19 cellular contexts compared by ENCODE assay signal in the genomic region with DNA sequence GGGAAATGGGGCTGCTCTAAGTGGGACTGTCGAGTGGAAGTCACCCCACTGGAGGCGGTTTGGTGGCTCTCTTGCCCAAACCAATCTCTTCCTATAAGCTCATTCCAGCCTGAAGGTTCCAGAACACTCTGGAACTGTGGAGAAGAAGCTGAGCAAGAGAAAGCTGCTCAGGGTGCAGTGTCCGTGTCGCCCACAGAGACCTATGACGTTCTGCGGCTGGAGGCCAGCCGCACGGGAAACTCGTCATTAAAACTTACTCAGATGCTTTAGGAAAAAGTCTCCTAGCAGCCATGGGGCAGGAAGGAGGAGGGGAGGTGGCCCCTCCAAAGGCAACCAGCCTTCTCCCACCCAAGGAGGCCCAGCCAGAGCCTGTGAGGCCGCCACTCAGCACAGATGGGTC.
"Had no signal": no experiment of that assay in that cellular context is flagged by ENCODE, and none has a peak within 500 bp of the region (broad histone marks: within the 10 kb centered on the region; RNA-seq: fewer than 3 reads in every experiment).

No MANE protein-coding gene starts in this region.

- H3K4me3 ChIP-seq: body of pancreas, cardiac muscle cell, left lung, upper lobe of right lung had no signal

- DNase-seq: activated B cell treated with CpG ODN at 0.5 μM for 24 hours; activated CD4-positive, alpha-beta T cell treated with anti-CD3 and anti-CD28 coated beads for 36 hours; activated CD4-positive, alpha-beta T cell treated with anti-CD3 and anti-CD28 coated beads, Interleukin-2, amount 50 U/mL, for 4 hours; activated naive CD4-positive, alpha-beta T cell treated with anti-CD3 and anti-CD28 coated beads, Interleukin-2, amount 10 ng/mL, durations not matched to agents 7 days and 5 days; activated naive CD8-positive, alpha-beta T cell treated with anti-CD3 and anti-CD28 coated beads, Interleukin-2, amount 50 U/mL, for 24 hours; activated T-cell treated with anti-CD3 and anti-CD28 coated beads, Interleukin-2, amount 50 U/mL, for 48 hours; anterior cingulate cortex; body of pancreas; cortex of kidney; erythroblast; kidney glomerular epithelial cell; stimulated activated CD4-positive, alpha-beta T cell treated with anti-CD3 and anti-CD28 coated beads, Interleukin-4, amount 100 ng/mL, for 1 hour; stimulated activated naive CD4-positive, alpha-beta T cell treated with Interleukin-2 at 50 U/mL for 16 hours; SW 1271; T-helper 17 cell; upper lobe of right lung had no signal

- H3K27me3 ChIP-seq: body of pancreas, cardiac muscle cell, left lung, upper lobe of right lung had no signal

- ATAC-seq: activated CD4-positive, alpha-beta T cell treated with anti-CD3 and anti-CD28 coated beads for 36 hours; activated naive CD8-positive, alpha-beta T cell treated with anti-CD3 and anti-CD28 coated beads, Interleukin-2, amount 50 U/mL, for 24 hours; body of pancreas; natural killer cell treated with Interleukin-12 subunit alpha and Interleukin-12 subunit beta and Interleukin-15 and Interleukin-18, amount 100 ng/mL, for 72 hours; T-helper 17 cell; upper lobe of right lung had no signal

- H3K36me3 ChIP-seq: cardiac muscle cell, left lung, upper lobe of right lung had no signal

- H3K9me3 ChIP-seq: body of pancreas, left lung, upper lobe of right lung had no signal

- H3K4me1 ChIP-seq: body of pancreas, left lung had no signal

- H3K27ac ChIP-seq: body of pancreas, cardiac muscle cell, upper lobe of right lung had no signal
